In the genomic region with DNA sequence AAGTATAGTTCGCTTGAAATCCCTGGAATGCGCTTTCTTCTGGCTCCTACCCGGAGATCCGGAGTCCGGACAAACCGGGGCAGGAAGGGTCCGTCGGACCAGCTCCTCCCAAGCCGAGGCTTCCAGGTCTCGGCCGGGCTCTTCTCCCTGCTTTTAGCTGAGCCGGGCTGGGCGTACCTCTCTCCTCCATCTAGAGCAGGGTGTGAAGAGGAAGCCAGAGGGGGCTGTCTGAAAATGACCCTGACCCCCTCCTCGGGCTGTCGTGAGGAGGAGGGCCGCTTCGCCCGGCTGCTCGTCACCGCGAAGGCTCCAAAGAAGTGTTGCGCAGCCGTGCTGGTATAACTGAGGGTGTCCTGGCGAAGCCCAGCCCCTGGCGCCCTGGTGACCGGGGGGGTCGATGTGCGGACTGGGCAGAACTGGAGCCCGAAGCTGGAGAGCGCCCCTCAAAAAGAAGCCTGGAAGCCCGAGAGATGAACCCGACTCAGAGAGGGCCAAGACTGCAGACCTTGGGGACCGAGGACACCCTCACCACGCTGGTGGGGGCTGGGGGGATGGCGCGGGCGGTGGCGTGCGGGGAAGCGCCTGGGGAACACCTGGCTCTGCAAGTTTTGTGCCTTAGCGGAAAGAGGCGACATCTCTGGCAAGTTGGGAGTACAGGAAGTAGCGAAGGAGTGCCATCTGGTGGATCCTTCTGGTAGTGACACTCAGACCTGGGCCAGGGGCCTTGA, we compare ENCODE assay signal across 8 cellular contexts. TPM values are rescaled to one million over a fixed set of nuclear protein-coding genes. Genes with fewer than 3 reads are reported as not detected.
DNase-seq lines count a peak whose midpoint lies in the region; ATAC-seq and TF ChIP-seq lines count a peak whose summit lies in the region.

No MANE protein-coding gene starts in this region.

- peak overlapping the region in 1 of 2 experiments; percentile 11 for H3K4ac ChIP-seq in mesenchymal stem cell (ENCODE audit: low read depth in 1 of 2, low read length in 2 of 2)

- no peak overlapping the region for H3K27ac Mint-ChIP-seq in activated CD8-positive, alpha-beta T cell treated with anti-CD3 and anti-CD28 coated beads for 36 hours
- H3K27ac Mint-ChIP-seq in effector memory CD8-positive, alpha-beta T cell = no peak overlapping the region

- H2BK15ac ChIP-seq in mesenchymal stem cell (ENCODE audit: low read depth, poor library complexity, severe bottlenecking) = peak overlapping the region; percentile 44

- peak overlapping the region; percentile 74 to 80 for H3K18ac ChIP-seq in mesenchymal stem cell (ENCODE audit: low read depth in 1 of 2, low read length in 2 of 2)

- DNase-seq in ELF-1 (ENCODE audit: low read depth, low spot score) (peak; percentile 87), NCI-H748 treated with DMSO at 0.1 percent for 48 hours (lab: John Stamatoyannopoulos, UW) (peak; percentile 66), mesenchymal stem cell (peak; percentile 84)
- peak; percentile 88 for DNase-seq in activated CD8-positive, alpha-beta T cell treated with anti-CD3 and anti-CD28 coated beads for 36 hours
- DNase-seq in effector memory CD8-positive, alpha-beta T cell = peak; percentile 68 to 76 (median 73)
- peak; percentile 56 for DNase-seq in stimulated activated CD8-positive, alpha-beta memory T cell treated with anti-CD3 and anti-CD28 coated beads, Interleukin-12 subunit alpha, Interleukin-12 subunit beta, amount 100 ng/mL, for 1 hour (ENCODE audit: low read depth)

- no peaks in the 10 kb centered on the region for H3K36me3 ChIP-seq in mesenchymal stem cell (ENCODE audit: control insufficient read depth in 1 of 2, insufficient read depth in 2 of 2, low read depth in 1 of 2, low read length in 2 of 2)

- no peak overlapping the region for H2AK5ac ChIP-seq in mesenchymal stem cell (ENCODE audit: low read length, severe bottlenecking)

- H3K9me3 Mint-ChIP-seq in activated CD8-positive, alpha-beta T cell treated with anti-CD3 and anti-CD28 coated beads for 36 hours = no peaks in the 10 kb centered on the region
- no peaks in the 10 kb centered on the region for H3K9me3 Mint-ChIP-seq in effector memory CD8-positive, alpha-beta T cell

- peak overlapping the region; percentile 57 for H2AFZ ChIP-seq in mesenchymal stem cell (ENCODE audit: low read depth, low read length)

- ATAC-seq in HG03135 (IDR thresholded peaks at IDR 0.05; ENCODE audit: unreplicated experiment) (peak; percentile 59), GM19455 (IDR thresholded peaks at IDR 0.05; ENCODE audit: unreplicated experiment) (no peak)
- peak; percentile 77 for ATAC-seq in activated CD8-positive, alpha-beta T cell treated with anti-CD3 and anti-CD28 coated beads for 36 hours
- peak; percentile 78 for ATAC-seq in effector memory CD8-positive, alpha-beta T cell (replicated peaks)

- H3K9ac ChIP-seq in mesenchymal stem cell (ENCODE audit: low read length) = peak overlapping the region; percentile 79

- H4K91ac ChIP-seq in mesenchymal stem cell (ENCODE audit: low read length) = no peak overlapping the region

- peak overlapping the region; percentile 99 for H3K4me2 ChIP-seq in mesenchymal stem cell (ENCODE audit: low read length, poor library complexity, severe bottlenecking)

- H3K27me3 Mint-ChIP-seq in activated CD8-positive, alpha-beta T cell treated with anti-CD3 and anti-CD28 coated beads for 36 hours = peaks cover 52% of the 10 kb centered on the region
- H3K27me3 Mint-ChIP-seq in effector memory CD8-positive, alpha-beta T cell = peaks cover 43 to 67% of the 10 kb centered on the region in 2 donors

- peaks cover 2% of the 10 kb centered on the region for H3K79me1 ChIP-seq in mesenchymal stem cell (replicated peaks; ENCODE audit: low read length, poor library complexity, severe bottlenecking)

- CTCF ChIA-PET in activated CD8-positive, alpha-beta T cell treated with anti-CD3 and anti-CD28 coated beads for 36 hours (lab: Charles Lee) = interaction anchor here (0.7 to 23.2 kb wide), 17 partner anchors 7 to 535 kb away, joined by 3 to 655 read pairs (median 7); partner anchors contain the start of genes PDZD7 and SFXN3

- H2BK120ac ChIP-seq in mesenchymal stem cell (ENCODE audit: low read depth, low read length) = no peak overlapping the region

- H4K8ac ChIP-seq in mesenchymal stem cell (ENCODE audit: low read length) = peak overlapping the region; percentile 65

- H3K23ac ChIP-seq in mesenchymal stem cell (ENCODE audit: low read length in 2 of 2) = peak overlapping the region in 1 of 2 experiments; percentile 75

- peak overlapping the region; percentile 74 for H3K4me3 Mint-ChIP-seq in activated CD8-positive, alpha-beta T cell treated with anti-CD3 and anti-CD28 coated beads for 36 hours
- H3K4me3 Mint-ChIP-seq in effector memory CD8-positive, alpha-beta T cell = peak overlapping the region; percentile 86 to 90

- 1% methylated on average over 42 of the region's 43 CpGs for WGBS in mesenchymal stem cell

- intact Hi-C loops in activated CD8-positive, alpha-beta T cell treated with anti-CD3 and anti-CD28 coated beads for 36 hours (cut with micrococcal nuclease) = no loop called here

- H3K27ac ChIP-seq in mesenchymal stem cell (ENCODE audit: low read length, poor library complexity, severe bottlenecking) = no peak overlapping the region

- H3K14ac ChIP-seq in mesenchymal stem cell (ENCODE audit: low read length in 2 of 2) = no peak overlapping the region

- H2BK5ac ChIP-seq in mesenchymal stem cell (ENCODE audit: low read depth, low read length, poor library complexity, severe bottlenecking) = no peak overlapping the region

- no peak overlapping the region for H2BK12ac ChIP-seq in mesenchymal stem cell (ENCODE audit: low read length in 2 of 2)

- TF ChIP-seq CTCF in activated CD8-positive, alpha-beta T cell treated with anti-CD3 and anti-CD28 coated beads for 36 hours (IDR thresholded peaks at IDR 0.05) = peak; percentile 88

- peaks cover 11 to 36% of the 10 kb centered on the region in 2 experiments for H3K27me3 ChIP-seq in mesenchymal stem cell (ENCODE audit: control insufficient read depth in 1 of 2, insufficient read depth in 1 of 2, low read length in 2 of 2)

- peaks cover 22% of the 10 kb centered on the region for H3K4me1 Mint-ChIP-seq in activated CD8-positive, alpha-beta T cell treated with anti-CD3 and anti-CD28 coated beads for 36 hours (ENCODE audit: low read depth)
- peaks cover 0 to 12% of the 10 kb centered on the region in 2 donors for H3K4me1 Mint-ChIP-seq in effector memory CD8-positive, alpha-beta T cell (ENCODE audit: low read depth in 2 of 2)

- peaks cover 29% of the 10 kb centered on the region for H3K4me1 ChIP-seq in mesenchymal stem cell (ENCODE audit: control insufficient read depth, insufficient read depth, low read depth, low read length)

- no peaks in the 10 kb centered on the region for H3K9me3 ChIP-seq in mesenchymal stem cell (ENCODE audit: control insufficient read depth, low read length)

- peak overlapping the region; percentile 48 to 80 for H3K4me3 ChIP-seq in mesenchymal stem cell (ENCODE audit: insufficient read depth in 1 of 2, low read depth in 1 of 2, low read length in 2 of 2)

- no peaks in the 10 kb centered on the region for H3K36me3 Mint-ChIP-seq in activated CD8-positive, alpha-beta T cell treated with anti-CD3 and anti-CD28 coated beads for 36 hours (ENCODE audit: low read depth)
- no peaks in the 10 kb centered on the region for H3K36me3 Mint-ChIP-seq in effector memory CD8-positive, alpha-beta T cell (ENCODE audit: insufficient read depth)

- POLR2A ChIA-PET in activated CD8-positive, alpha-beta T cell treated with anti-CD3 and anti-CD28 coated beads for 36 hours (lab: Charles Lee) = interaction anchor here (1.0 to 1.3 kb wide), 2 partner anchors 20 to 24 kb away, joined by 3 to 4 read pairs; no protein-coding TSS in a partner anchor

RNA-seq across cellular contexts. Expression of gene KAZALD1, which starts 5.7 kb away (rescaled TPM):
- total RNA-seq in activated CD8-positive, alpha-beta T cell treated with anti-CD3 and anti-CD28 coated beads for 36 hours = under 1 TPM; 0.72 to 0.90 TPM
- polyA plus RNA-seq in mesenchymal stem cell (2013, experiment 1 of 2) = 4.4 TPM
- 3.9 TPM for polyA plus RNA-seq in mesenchymal stem cell (2013, experiment 2 of 2)

RNA-seq across cellular contexts. Expression of gene SFXN3, which starts 36.5 kb away (rescaled TPM):
- 10 to 100 TPM; 28.8 to 29.6 TPM for total RNA-seq in activated CD8-positive, alpha-beta T cell treated with anti-CD3 and anti-CD28 coated beads for 36 hours
- 99.8 TPM for polyA plus RNA-seq in mesenchymal stem cell (2013, experiment 1 of 2)
- 93.2 TPM for polyA plus RNA-seq in mesenchymal stem cell (2013, experiment 2 of 2)

RNA-seq across cellular contexts. Expression of gene PDZD7, which starts 36.6 kb away (rescaled TPM):
- total RNA-seq in activated CD8-positive, alpha-beta T cell treated with anti-CD3 and anti-CD28 coated beads for 36 hours = under 1 TPM; 0.25 to 0.65 TPM
- polyA plus RNA-seq in mesenchymal stem cell (2013, experiment 1 of 2) = 1.3 TPM
- polyA plus RNA-seq in mesenchymal stem cell (2013, experiment 2 of 2) = 1.0 TPM
